1 cellular context compared by ENCODE assay signal in genomic region chr1:197413564-197413963, GRCh38.
TF ChIP-seq lines count a peak whose summit lies in the region.

No MANE protein-coding gene starts in this region.

TF ChIP-seq in GM23338, 12 proteins besides CTCF, POLR2A, EP300 and RAD21 (continued from another document):
- TF ChIP-seq ZNF462 (CRISPR knock-in tag; IDR thresholded peaks at IDR 0.05) = no peak
- no peak for TF ChIP-seq STAT1 (IDR thresholded peaks at IDR 0.05; ENCODE audit: unreplicated experiment)
- no peak for TF ChIP-seq ZNF114 (CRISPR knock-in tag; IDR thresholded peaks at IDR 0.05)
- TF ChIP-seq POLR2AphosphoS5 (IDR thresholded peaks at IDR 0.05; ENCODE audit: low read depth) = no peak
- TF ChIP-seq REST (IDR thresholded peaks at IDR 0.05; ENCODE audit: unreplicated experiment) = no peak
- no peak for TF ChIP-seq ETS1 (IDR thresholded peaks at IDR 0.05)
- TF ChIP-seq EZH2phosphoT487 (IDR thresholded peaks at IDR 0.05; ENCODE audit: unreplicated experiment) = no peak
